8 cellular contexts compared by ENCODE assay signal in genomic region chr1:27568247-27569087, GRCh38. TPM values are rescaled to one million over a fixed set of nuclear protein-coding genes. Genes with fewer than 3 reads are reported as not detected.
DNase-seq lines count a peak whose midpoint lies in the region; ATAC-seq and TF ChIP-seq lines count a peak whose summit lies in the region.

No MANE protein-coding gene starts in this region.

- H3K4me3 ChIP-seq in HUES64 (ENCODE audit: low read length), result peak overlapping the region; percentile 38
- peak overlapping the region in 1 of 2 donors; percentile 49 for H3K4me3 ChIP-seq in gastroesophageal sphincter
- peak overlapping the region in 1 of 3 donors; percentile 28 for H3K4me3 ChIP-seq in thyroid gland (replicated peaks in 1 of 3)

- TF ChIP-seq EP300 in gastroesophageal sphincter (IDR thresholded peaks at IDR 0.05), result no peak

- TF ChIP-seq CTCF in gastroesophageal sphincter (IDR thresholded peaks at IDR 0.05) (peak in 3 of 4 experiments; percentile 76 to 91 (median 84)), osteocyte (IDR thresholded peaks at IDR 0.05) (peak; percentile 78), thyroid gland (IDR thresholded peaks at IDR 0.05) (peak in 5 of 6 experiments; percentile 15 to 83 (median 77))

- H3K4me1 ChIP-seq in HUES64 (ENCODE audit: insufficient read depth, low read length) (peaks cover 85% of the 10 kb centered on the region), gastroesophageal sphincter (peaks cover 45 to 100% (median 93%) of the 10 kb centered on the region in 3 donors), thyroid gland (peaks cover 85 to 96% of the 10 kb centered on the region in 2 donors)

- H3K9me3 ChIP-seq in HUES64 (ENCODE audit: insufficient read depth, low read depth, low read length) (no peaks in the 10 kb centered on the region), gastroesophageal sphincter (no peaks in the 10 kb centered on the region), thyroid gland (no peaks in the 10 kb centered on the region)

- H3K27me3 ChIP-seq in HUES64 (ENCODE audit: insufficient read depth, low read length) (no peaks in the 10 kb centered on the region), gastroesophageal sphincter (no peaks in the 10 kb centered on the region), thyroid gland (no peaks in the 10 kb centered on the region)

- peak overlapping the region; percentile 21; the same call in 1 of the 2 replicates for H3K27ac ChIP-seq in HUES64 (ENCODE audit: low read depth, low read length)
- H3K27ac ChIP-seq in gastroesophageal sphincter, result peak overlapping the region; percentile 76 to 98 (median 94)
- peak overlapping the region; percentile 87 to 98 (median 88) for H3K27ac ChIP-seq in thyroid gland

- H3K4me3 Mint-ChIP-seq in osteocyte (ENCODE audit: unreplicated experiment), result peak overlapping the region; percentile 59

- intact Hi-C loops in thyroid gland (cut with DNase I), result no loop called here

- H3K27me3 Mint-ChIP-seq in osteocyte (ENCODE audit: unreplicated experiment), result no peaks in the 10 kb centered on the region

- H3K9ac ChIP-seq in HUES64 (ENCODE audit: low read depth, low read length), result no peak overlapping the region

- ATAC-seq in GM21515 (IDR thresholded peaks at IDR 0.05; ENCODE audit: unreplicated experiment), result peak; percentile 86
- ATAC-seq in gastroesophageal sphincter, result peak; percentile 93

- H3K9me3 Mint-ChIP-seq in osteocyte (ENCODE audit: unreplicated experiment), result no peaks in the 10 kb centered on the region

- H3K4me1 Mint-ChIP-seq in osteocyte (ENCODE audit: unreplicated experiment), result peaks cover 94% of the 10 kb centered on the region

- TF ChIP-seq POLR2A in gastroesophageal sphincter (IDR thresholded peaks at IDR 0.05), result peak in 1 of 2 donors; percentile 15
- TF ChIP-seq POLR2A in thyroid gland (IDR thresholded peaks at IDR 0.05), result peak in 1 of 2 donors; percentile 89

- peak; percentile 97 for DNase-seq in DMS 273 (lab: John Stamatoyannopoulos, UW; ENCODE audit: unreplicated experiment)
- peak; percentile 15 for DNase-seq in SIG-M5 (lab: John Stamatoyannopoulos, UW)
- DNase-seq in activated naive CD4-positive, alpha-beta T cell treated with Interleukin-2 at 50 U/mL for 16 hours, result peak; percentile 91
- DNase-seq in osteocyte (ENCODE audit: extremely low spot score, unreplicated experiment), result peak; percentile 96
- peak; percentile 99 for DNase-seq in thyroid gland

- H3K36me3 ChIP-seq in HUES64 (ENCODE audit: insufficient read depth, low read length), result no peaks in the 10 kb centered on the region; the same call in 1 of the 2 replicates
- no peaks in the 10 kb centered on the region for H3K36me3 ChIP-seq in gastroesophageal sphincter
- H3K36me3 ChIP-seq in thyroid gland, result no peaks in the 10 kb centered on the region

- H3K27ac Mint-ChIP-seq in osteocyte (ENCODE audit: unreplicated experiment), result peak overlapping the region; percentile 94

- 8% methylated on average over 66 of the region's 66 CpGs for WGBS in HUES64
- 0 to 5% methylated on average over 6 to 12 of the region's 66 CpGs for WGBS in gastroesophageal sphincter (ENCODE audit: low coverage in 1 of 2), 2 donors
- WGBS in thyroid gland, 2 donors, result 10 to 13% methylated on average over 16 to 37 of the region's 66 CpGs

- peaks cover 2% of the 10 kb centered on the region for H3K36me3 Mint-ChIP-seq in osteocyte (ENCODE audit: unreplicated experiment)

RNA-seq across cellular contexts. Expression of gene AHDC1, which starts 35.5 kb away (rescaled TPM):
- polyA plus RNA-seq in HUES64 (2013, experiment 1 of 2), result 23.6 TPM
- 29.1 TPM for polyA plus RNA-seq in HUES64 (2013, experiment 2 of 2)
- total RNA-seq in gastroesophageal sphincter (10 to 100 TPM; 18.2 to 50.3 (median 27.7) TPM), osteocyte (118 and 124 TPM in 2 replicates), thyroid gland (10 to 100 TPM; 25.5 to 91.4 (median 47.8) TPM)

Comparison
In these comparisons a context has a peak if more than half of its experiments do, and no peak if none do; other contexts are left out.
1. DNase-seq: peak in every context shown above with its lines; median percentile 99 in thyroid gland; 97 in DMS 273; 96 in osteocyte; 91 in activated naive CD4-positive, alpha-beta T cell treated with Interleukin-2 at 50 U/mL for 16 hours; 15 in SIG-M5.
2. H3K27ac ChIP-seq: peak in every context shown above with its lines; median percentile 94 in gastroesophageal sphincter; 88 in thyroid gland; 21 in HUES64.